In the genomic region with DNA sequence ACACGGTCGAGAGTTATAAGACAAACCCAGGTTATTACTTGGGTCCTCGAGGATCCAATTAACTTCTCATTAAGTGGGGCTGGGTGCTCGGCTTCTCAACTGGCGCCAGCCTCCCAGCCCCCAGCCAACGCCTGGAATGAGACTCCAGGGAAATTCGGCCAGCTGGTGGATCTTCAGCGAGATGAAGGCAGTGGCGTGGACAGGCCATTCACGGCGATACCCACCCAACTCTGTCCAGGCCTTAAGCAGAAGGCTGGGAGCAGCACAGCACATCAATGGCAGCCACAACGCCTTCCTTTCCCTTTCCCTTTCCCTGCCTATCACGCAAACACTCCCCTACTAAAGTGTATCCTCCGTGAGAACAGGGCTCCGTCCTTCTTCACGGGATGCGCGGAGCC, we compare ENCODE assay signal across 8 cellular contexts. TPM values are rescaled to one million over a fixed set of nuclear protein-coding genes. Genes with fewer than 3 reads are reported as not detected.
A peak's percentile ranks its signal among the peaks of the same experiment; 100 is the strongest.
DNase-seq lines count a peak whose midpoint lies in the region; ATAC-seq, FAIRE-seq and TF ChIP-seq lines count a peak whose summit lies in the region.

No MANE protein-coding gene starts in this region.

- no peak overlapping the region for H2BK20ac ChIP-seq in H9 (ENCODE audit: low read depth, low read length, poor library complexity, severe bottlenecking)

- FAIRE-seq in small intestine (lab: Jason Lieb, UNC): no peak

- peaks cover 0 to 4% of the 10 kb centered on the region in 2 experiments; a peak in 3 of 5 replicates for H3K9me3 Mint-ChIP-seq in H9
- H3K9me3 Mint-ChIP-seq in activated naive CD8-positive, alpha-beta T cell (ENCODE audit: low read depth): no peaks in the 10 kb centered on the region

- H4K91ac ChIP-seq in H9 (ENCODE audit: insufficient read length, low read depth, low read length): no peak overlapping the region

- H4K20me1 ChIP-seq in H9 (ENCODE audit: control insufficient read depth, insufficient read depth, insufficient read length): no peaks in the 10 kb centered on the region

- H3K9me3 ChIP-seq in H9 (ENCODE audit: control insufficient read depth, low read depth, low read length) (no peaks in the 10 kb centered on the region), iPS-18a (ENCODE audit: control insufficient read depth, low read depth, low read length) (no peaks in the 10 kb centered on the region), small intestine (ENCODE audit: control insufficient read depth, low read depth) (no peaks in the 10 kb centered on the region)

- H3K27ac ChIP-seq in H9 (ENCODE audit: insufficient read length, low read depth, low read length): no peak overlapping the region
- no peak overlapping the region for H3K27ac ChIP-seq in iPS-18a (ENCODE audit: low read length)
- peak overlapping the region in 1 of 2 donors; percentile 75 for H3K27ac ChIP-seq in small intestine (ENCODE audit: low read depth in 1 of 2, low read length in 1 of 2)

- H2BK120ac ChIP-seq in H9 (ENCODE audit: low read depth, low read length, poor library complexity, severe bottlenecking): no peak overlapping the region

- H3K36me3 ChIP-seq in iPS-18a (ENCODE audit: control insufficient read depth, low read depth, low read length): no peaks in the 10 kb centered on the region
- H3K36me3 ChIP-seq in small intestine (ENCODE audit: control insufficient read depth in 2 of 2, insufficient read depth in 2 of 2, low read length in 2 of 2): no peaks in the 10 kb centered on the region

- H2BK15ac ChIP-seq in H9 (ENCODE audit: low read depth, low read length): no peak overlapping the region

- no peak overlapping the region for H3T11ph ChIP-seq in H9 (ENCODE audit: low read length)

- no peak overlapping the region for H4K8ac ChIP-seq in H9 (replicated peaks; ENCODE audit: insufficient read length, low read depth, low read length)

- no peaks in the 10 kb centered on the region for H3K36me3 Mint-ChIP-seq in H9 (ENCODE audit: insufficient read depth in 1 of 3, low read depth in 3 of 3)
- H3K36me3 Mint-ChIP-seq in activated naive CD8-positive, alpha-beta T cell: no peaks in the 10 kb centered on the region

- no peak overlapping the region for H3K9ac ChIP-seq in H9 (ENCODE audit: extremely low read depth, insufficient read length, low read length)
- no peak overlapping the region for H3K9ac ChIP-seq in iPS-18a (ENCODE audit: low read length)

- H3K4me1 ChIP-seq in H9 (ENCODE audit: insufficient read depth, low read length) (peaks cover 7% of the 10 kb centered on the region; the same call in 1 of the 2 replicates), iPS-18a (ENCODE audit: control insufficient read depth, low read depth, low read length) (peaks cover 37% of the 10 kb centered on the region), small intestine (ENCODE audit: control insufficient read depth in 2 of 2, insufficient read depth in 1 of 2, low read depth in 1 of 2, low read length in 1 of 2) (peaks cover 0 to 2% of the 10 kb centered on the region in 2 donors)

- H3K4me1 Mint-ChIP-seq in H9: peaks cover 55 to 61% of the 10 kb centered on the region in 2 experiments
- peaks cover 20% of the 10 kb centered on the region for H3K4me1 Mint-ChIP-seq in activated naive CD8-positive, alpha-beta T cell (ENCODE audit: low read depth)

- H3K23ac ChIP-seq in H9 (ENCODE audit: insufficient read length, low read depth, low read length): no peak overlapping the region

- no peak overlapping the region for H3K14ac ChIP-seq in H9 (ENCODE audit: insufficient read depth, low read length)

- no peak overlapping the region for H3K4ac ChIP-seq in H9 (ENCODE audit: low read depth, low read length)

- no peak overlapping the region for H2BK5ac ChIP-seq in H9 (ENCODE audit: insufficient read length, low read length)

- H2AK5ac ChIP-seq in H9 (ENCODE audit: insufficient read length, low read length): no peak overlapping the region

- H3K23me2 ChIP-seq in H9 (ENCODE audit: insufficient read length, low read depth, low read length, poor library complexity, severe bottlenecking): peaks cover 2% of the 10 kb centered on the region

- no peak for DNase-seq in H9
- no peak for DNase-seq in small intestine
- no peak for DNase-seq in NCI-H187 treated with DMSO at 0.1 percent for 48 hours (lab: John Stamatoyannopoulos, UW)
- no peak for DNase-seq in activated effector memory CD4-positive, alpha-beta T cell treated with anti-CD3 and anti-CD28 coated beads, Interleukin-2, amount 50 U/mL, for 16 hours

- H3K27me3 ChIP-seq in H9 (ENCODE audit: insufficient read depth, low read length) (peaks cover 16% of the 10 kb centered on the region; the same call in 1 of the 2 replicates), iPS-18a (ENCODE audit: control insufficient read depth, insufficient read depth, low read length) (peaks cover 36% of the 10 kb centered on the region), small intestine (ENCODE audit: control insufficient read depth in 2 of 2, insufficient read depth in 2 of 2, low read length in 2 of 2) (no peaks in the 10 kb centered on the region)

- no peak for TF ChIP-seq CTCF in H9 (conservative IDR thresholded peaks at IDR 0.05)

- no peak overlapping the region for H4K5ac ChIP-seq in H9 (ENCODE audit: insufficient read length, low read depth, low read length)

- ATAC-seq in HG03139 (IDR thresholded peaks at IDR 0.05; ENCODE audit: unreplicated experiment) (no peak), GM21825 (IDR thresholded peaks at IDR 0.05; ENCODE audit: unreplicated experiment) (no peak)

- H3K4me3 Mint-ChIP-seq in H9: peak overlapping the region; percentile 72 to 88
- peak overlapping the region; percentile 92 for H3K4me3 Mint-ChIP-seq in activated naive CD8-positive, alpha-beta T cell

- H3K79me1 ChIP-seq in H9 (ENCODE audit: insufficient read depth, low read depth, low read length, poor library complexity, severe bottlenecking): no peaks in the 10 kb centered on the region

- H3K79me2 ChIP-seq in H9 (ENCODE audit: insufficient read depth, low read length): no peaks in the 10 kb centered on the region

- no peak overlapping the region for H2AFZ ChIP-seq in H9 (ENCODE audit: low read length)

- peak overlapping the region; percentile 79 for H3K4me2 ChIP-seq in H9 (ENCODE audit: insufficient read depth, insufficient read length, low read length)

- no peak overlapping the region for H3K27ac Mint-ChIP-seq in H9
- H3K27ac Mint-ChIP-seq in activated naive CD8-positive, alpha-beta T cell: peak overlapping the region; percentile 83

- no CpG with 5 or more reads among the region's 18 CpGs for whole genome bisulfite sequencing in H9 (ENCODE audit: extremely low coverage, insufficient read length, low lambda C conversion rate)
- WGBS in small intestine, 3 donors: 20 to 33% (median 31%) methylated on average over 18 of the region's 18 CpGs

- H2BK12ac ChIP-seq in H9 (ENCODE audit: insufficient read length, low read depth, low read length): no peak overlapping the region

- no peak overlapping the region for H3K18ac ChIP-seq in H9 (ENCODE audit: insufficient read length, low read depth, low read length)

- H3K27me3 Mint-ChIP-seq in H9 (ENCODE audit: low read depth): peaks cover 47% of the 10 kb centered on the region
- H3K27me3 Mint-ChIP-seq in activated naive CD8-positive, alpha-beta T cell: peaks cover 5% of the 10 kb centered on the region

- H3K4me3 ChIP-seq in iPS-18a (ENCODE audit: low read length): peak overlapping the region; percentile 62
- H3K4me3 ChIP-seq in small intestine (ENCODE audit: low read depth in 1 of 2, low read length in 2 of 2): peak overlapping the region; percentile 24 to 73

- no peak overlapping the region for H3K56ac ChIP-seq in H9 (ENCODE audit: insufficient read length, low read depth, low read length)

RNA-seq across cellular contexts. Expression of a gene that starts 0.9 kb away (rescaled TPM):
- total RNA-seq in H9 (2021): 0.35 and 0.61 TPM in 2 replicates
- under 1 TPM in 1 of 3 donors, not detected in 2; 0.66 TPM for polyA plus RNA-seq in small intestine

RNA-seq across cellular contexts. Expression of a gene that starts 58.1 kb away (rescaled TPM):
- total RNA-seq in H9 (2021): not detected in 2 replicates
- 1 to 10 TPM; 4.4 to 8.5 (median 8.1) TPM for polyA plus RNA-seq in small intestine
